In the genomic region with DNA sequence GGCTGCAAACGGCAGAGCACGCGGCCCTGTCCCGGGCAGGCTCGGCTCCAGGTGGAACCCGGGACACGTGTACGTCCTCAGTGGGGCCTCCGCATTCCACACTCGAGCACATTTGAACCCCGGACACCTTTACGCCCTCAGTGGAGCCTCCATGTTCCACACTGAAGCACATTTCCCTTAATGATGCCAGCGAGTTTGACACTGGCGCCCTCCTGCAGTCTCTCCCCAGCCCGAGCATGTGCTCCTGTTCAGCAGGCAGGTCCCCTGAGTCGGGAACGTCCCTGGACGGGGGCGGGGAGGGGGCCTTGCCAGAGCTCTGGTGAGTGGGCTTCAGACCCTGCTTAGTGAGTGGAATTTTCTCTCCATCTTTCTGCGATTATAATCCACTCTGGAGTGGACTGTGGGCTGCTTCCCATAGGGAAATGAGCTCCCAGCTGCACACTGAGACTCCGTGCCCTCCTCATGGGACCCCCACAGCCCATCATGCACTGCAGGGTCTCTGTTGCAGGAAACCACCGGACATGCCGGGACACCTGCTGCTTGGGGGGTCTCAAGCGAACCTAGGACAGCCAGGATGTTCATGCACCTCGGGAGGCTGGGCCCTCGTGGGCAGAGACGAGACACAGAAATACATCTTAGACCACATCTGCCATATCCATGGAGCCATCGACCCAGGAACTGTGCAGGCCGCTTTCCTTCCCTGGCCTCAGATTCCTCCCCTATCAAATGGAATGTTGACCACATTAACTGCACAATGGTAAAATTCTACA, we compare ENCODE assay signal across 22 cellular contexts.
A peak's percentile ranks its signal among the peaks of the same experiment; 100 is the strongest.
DNase-seq lines count a peak whose midpoint lies in the region; ATAC-seq and TF ChIP-seq lines count a peak whose summit lies in the region.
"Had no signal": no experiment of that assay in that cellular context is flagged by ENCODE, and none has a peak within 500 bp of the region (broad histone marks: within the 10 kb centered on the region; RNA-seq: fewer than 3 reads in every experiment).

No MANE protein-coding gene starts in this region.

- H3K27me3 Mint-ChIP-seq in GM23338 (ENCODE audit: insufficient read depth, low read depth, poor library complexity) (peaks cover 14% of the 10 kb centered on the region), endodermal cell (ENCODE audit: insufficient read depth) (peaks cover 12% of the 10 kb centered on the region)
- H3K27me3 Mint-ChIP-seq in activated CD8-positive, alpha-beta memory T cell treated with anti-CD3 and anti-CD28 coated beads, Interleukin-2, amount 10 ng/mL, durations not matched to agents 7 days and 5 days: peaks cover 18% of the 10 kb centered on the region
- peaks cover 5% of the 10 kb centered on the region for H3K27me3 Mint-ChIP-seq in activated T-helper 1 cell treated with anti-CD3 and anti-CD28 coated beads, Interleukin-12 subunit alpha, Interleukin-12 subunit beta, Interleukin-2, Interleukin-4 antibody, amounts not matched to agents 30 ng/mL and 10 ng/mL and 1 ng/mL, durations not matched to agents 14 hours and 24 hours and 36 hours (ENCODE audit: insufficient read depth)

- H3K9ac ChIP-seq in endodermal cell (ENCODE audit: extremely low read depth, low read length, poor library complexity, severe bottlenecking): no peak overlapping the region

- H3K79me2 ChIP-seq in GM23338 (replicated peaks; ENCODE audit: insufficient read depth): no peaks in the 10 kb centered on the region
- no peaks in the 10 kb centered on the region for H3K79me2 ChIP-seq in osteoblast (ENCODE audit: insufficient read depth, low read length)

- H3K4me3 Mint-ChIP-seq in GM23338 (no peak overlapping the region), endodermal cell (no peak overlapping the region)
- H3K4me3 Mint-ChIP-seq in activated CD8-positive, alpha-beta memory T cell treated with anti-CD3 and anti-CD28 coated beads, Interleukin-2, amount 10 ng/mL, durations not matched to agents 7 days and 5 days: no peak overlapping the region
- H3K4me3 Mint-ChIP-seq in activated T-helper 1 cell treated with anti-CD3 and anti-CD28 coated beads, Interleukin-12 subunit alpha, Interleukin-12 subunit beta, Interleukin-2, Interleukin-4 antibody, amounts not matched to agents 30 ng/mL and 10 ng/mL and 1 ng/mL, durations not matched to agents 14 hours and 24 hours and 36 hours: no peak overlapping the region
- H3K4me3 Mint-ChIP-seq: CD8-positive, alpha-beta memory T cell had no signal

- H2AFZ ChIP-seq in GM23338 (peak overlapping the region; percentile 38; the same call in 1 of the 2 replicates), osteoblast (ENCODE audit: low read length) (no peak overlapping the region)

- H3K4me1 ChIP-seq in GM23338 (ENCODE audit: insufficient read depth) (0 out of 2 replicates have a peak, but pooled peaks cover 5% of the 10 kb centered on the region), endodermal cell (ENCODE audit: control insufficient read depth, insufficient read depth, low read length) (no peaks in the 10 kb centered on the region), osteoblast (ENCODE audit: insufficient read depth, low read length) (peaks cover 3% of the 10 kb centered on the region), foreskin keratinocyte (no peaks in the 10 kb centered on the region)

- H3K9me3 ChIP-seq in endodermal cell (ENCODE audit: control insufficient read depth, low read length) (no peaks in the 10 kb centered on the region), osteoblast (ENCODE audit: low read depth, low read length) (no peaks in the 10 kb centered on the region)

- no peaks in the 10 kb centered on the region; the same call in 2 of the 3 replicates for H3K36me3 Mint-ChIP-seq in GM23338 (ENCODE audit: low read depth)
- H3K36me3 Mint-ChIP-seq in activated CD8-positive, alpha-beta memory T cell treated with anti-CD3 and anti-CD28 coated beads, Interleukin-2, amount 10 ng/mL, durations not matched to agents 7 days and 5 days: no peaks in the 10 kb centered on the region
- no peaks in the 10 kb centered on the region for H3K36me3 Mint-ChIP-seq in endodermal cell (ENCODE audit: low read depth)
- H3K36me3 Mint-ChIP-seq in activated T-helper 1 cell treated with anti-CD3 and anti-CD28 coated beads, Interleukin-12 subunit alpha, Interleukin-12 subunit beta, Interleukin-2, Interleukin-4 antibody, amounts not matched to agents 30 ng/mL and 10 ng/mL and 1 ng/mL, durations not matched to agents 14 hours and 24 hours and 36 hours (ENCODE audit: low read depth): no peaks in the 10 kb centered on the region
- H3K36me3 Mint-ChIP-seq: CD8-positive, alpha-beta memory T cell had no signal

- CTCF ChIA-PET in activated CD8-positive, alpha-beta memory T cell treated with anti-CD3 and anti-CD28 coated beads, Interleukin-2, amount 10 ng/mL, durations not matched to agents 7 days and 5 days (lab: Charles Lee): no interaction called here

- H3K4me3 ChIP-seq in GM23338 (no peak overlapping the region), endodermal cell (ENCODE audit: low read length) (no peak overlapping the region), osteoblast (ENCODE audit: insufficient read depth, low read length) (no peak overlapping the region)

- peaks cover 7% of the 10 kb centered on the region for H3K9me3 Mint-ChIP-seq in GM23338
- H3K9me3 Mint-ChIP-seq in activated CD8-positive, alpha-beta memory T cell treated with anti-CD3 and anti-CD28 coated beads, Interleukin-2, amount 10 ng/mL, durations not matched to agents 7 days and 5 days (ENCODE audit: low read depth): no peaks in the 10 kb centered on the region
- no peaks in the 10 kb centered on the region for H3K9me3 Mint-ChIP-seq in endodermal cell
- H3K9me3 Mint-ChIP-seq in activated T-helper 1 cell treated with anti-CD3 and anti-CD28 coated beads, Interleukin-12 subunit alpha, Interleukin-12 subunit beta, Interleukin-2, Interleukin-4 antibody, amounts not matched to agents 30 ng/mL and 10 ng/mL and 1 ng/mL, durations not matched to agents 14 hours and 24 hours and 36 hours: no peaks in the 10 kb centered on the region
- H3K9me3 Mint-ChIP-seq: CD8-positive, alpha-beta memory T cell had no signal

- H3K27ac ChIP-seq in GM23338 (ENCODE audit: low read depth) (no peak overlapping the region), endodermal cell (ENCODE audit: low read depth, low read length) (no peak overlapping the region), osteoblast (ENCODE audit: low read depth, low read length) (no peak overlapping the region), foreskin keratinocyte (no peak overlapping the region)
- H3K27ac ChIP-seq: C4-2B, RWPE1 had no signal

- intact Hi-C loops in activated T-helper 1 cell treated with anti-CD3 and anti-CD28 coated beads, Interleukin-12 subunit alpha, Interleukin-12 subunit beta, Interleukin-2, Interleukin-4 antibody, amounts not matched to agents 30 ng/mL and 10 ng/mL and 1 ng/mL, durations not matched to agents 14 hours and 24 hours and 36 hours (cut with micrococcal nuclease): no loop called here

- no peak for DNase-seq in GM23338 (ENCODE audit: low spot score)
- DNase-seq in activated CD8-positive, alpha-beta memory T cell treated with anti-CD3 and anti-CD28 coated beads, Interleukin-2, amount 10 ng/mL, durations not matched to agents 7 days and 5 days: peak; percentile 21
- DNase-seq in endodermal cell: peak; percentile 35
- DNase-seq in osteoblast (ENCODE audit: insufficient read length, low spot score, missing footprints): peak; percentile 56
- DNase-seq in erythroblast (lab: John Stamatoyannopoulos, UW): no peak
- DNase-seq in foreskin keratinocyte: no peak
- no peak for DNase-seq in Kasumi-1 (lab: John Stamatoyannopoulos, UW)
- no peak for DNase-seq in activated T-helper 1 cell treated with anti-CD3 and anti-CD28 coated beads, Interleukin-12 subunit alpha, Interleukin-12 subunit beta, Interleukin-2, Interleukin-4 antibody, amounts not matched to agents 30 ng/mL and 10 ng/mL and 1 ng/mL, durations not matched to agents 14 hours and 24 hours and 36 hours (ENCODE audit: low spot score)
- DNase-seq: CD8-positive, alpha-beta memory T cell; DMS53; EL; GF-D8; HCEC 1CT; KBM-7; NCI-H1092; NCI-H1436; NCI-H187 treated with DMSO at 0.1 percent for 48 hours; NCI-H2107; NCI-H748 treated with DMSO at 0.1 percent for 48 hours; SIG-M5 had no signal

- H3F3A ChIP-seq in GM23338 (replicated peaks; ENCODE audit: low read depth): no peaks in the 10 kb centered on the region

- H3K4me1 Mint-ChIP-seq in GM23338: peaks cover 32% of the 10 kb centered on the region
- H3K4me1 Mint-ChIP-seq in activated CD8-positive, alpha-beta memory T cell treated with anti-CD3 and anti-CD28 coated beads, Interleukin-2, amount 10 ng/mL, durations not matched to agents 7 days and 5 days: no peaks in the 10 kb centered on the region
- peaks cover 3% of the 10 kb centered on the region for H3K4me1 Mint-ChIP-seq in endodermal cell
- H3K4me1 Mint-ChIP-seq in activated T-helper 1 cell treated with anti-CD3 and anti-CD28 coated beads, Interleukin-12 subunit alpha, Interleukin-12 subunit beta, Interleukin-2, Interleukin-4 antibody, amounts not matched to agents 30 ng/mL and 10 ng/mL and 1 ng/mL, durations not matched to agents 14 hours and 24 hours and 36 hours (ENCODE audit: low read depth): no peaks in the 10 kb centered on the region
- H3K4me1 Mint-ChIP-seq: CD8-positive, alpha-beta memory T cell had no signal

- H3K36me3 ChIP-seq in GM23338 (ENCODE audit: insufficient read depth): no peaks in the 10 kb centered on the region
- no peaks in the 10 kb centered on the region for H3K36me3 ChIP-seq in endodermal cell (ENCODE audit: control insufficient read depth, insufficient read depth, low read length)
- no peaks in the 10 kb centered on the region for H3K36me3 ChIP-seq in osteoblast (ENCODE audit: insufficient read depth, low read length)

- TF ChIP-seq CTCF in GM23338 (conservative IDR thresholded peaks at IDR 0.05; ENCODE audit: low read depth in 2 of 2) (no peak; a peak in 1 of 4 replicates), endodermal cell (conservative IDR thresholded peaks at IDR 0.05) (no peak), osteoblast (IDR thresholded peaks at IDR 0.05; ENCODE audit: extremely low read depth, low read depth, low read length) (no peak), foreskin keratinocyte (conservative IDR thresholded peaks at IDR 0.05) (no peak)

- H3K27ac Mint-ChIP-seq in GM23338: no peak overlapping the region
- H3K27ac Mint-ChIP-seq in activated CD8-positive, alpha-beta memory T cell treated with anti-CD3 and anti-CD28 coated beads, Interleukin-2, amount 10 ng/mL, durations not matched to agents 7 days and 5 days: no peak overlapping the region
- no peak overlapping the region for H3K27ac Mint-ChIP-seq in endodermal cell
- no peak overlapping the region for H3K27ac Mint-ChIP-seq in activated T-helper 1 cell treated with anti-CD3 and anti-CD28 coated beads, Interleukin-12 subunit alpha, Interleukin-12 subunit beta, Interleukin-2, Interleukin-4 antibody, amounts not matched to agents 30 ng/mL and 10 ng/mL and 1 ng/mL, durations not matched to agents 14 hours and 24 hours and 36 hours

- no peaks in the 10 kb centered on the region for H3K9me2 ChIP-seq in GM23338 (ENCODE audit: insufficient read depth)

- 92 to 96% methylated on average over 16 to 29 of the region's 29 CpGs for WGBS in endodermal cell (ENCODE audit: insufficient coverage in 1 of 2, insufficient read length in 1 of 2), 2 experiments

- H4K20me1 ChIP-seq in GM23338 (replicated peaks; ENCODE audit: insufficient read depth) (no peaks in the 10 kb centered on the region), osteoblast (ENCODE audit: insufficient read depth, low read length) (no peaks in the 10 kb centered on the region)

- H3K27me3 ChIP-seq in GM23338 (ENCODE audit: insufficient read depth): peaks cover 5% of the 10 kb centered on the region; the same call in 1 of the 2 replicates
- H3K27me3 ChIP-seq in endodermal cell (ENCODE audit: control insufficient read depth, insufficient read depth, low read length, poor library complexity, severe bottlenecking): no peaks in the 10 kb centered on the region
- peaks cover 27% of the 10 kb centered on the region for H3K27me3 ChIP-seq in osteoblast (ENCODE audit: insufficient read depth, low read length)
- H3K27me3 ChIP-seq in foreskin keratinocyte: no peaks in the 10 kb centered on the region

- ATAC-seq in GM23338 (no peak), foreskin keratinocyte (no peak)
- no peak for ATAC-seq in activated CD8-positive, alpha-beta memory T cell treated with anti-CD3 and anti-CD28 coated beads, Interleukin-2, amount 10 ng/mL, durations not matched to agents 7 days and 5 days

- no peak overlapping the region for H3K4me2 ChIP-seq in GM23338
- H3K4me2 ChIP-seq in osteoblast (ENCODE audit: insufficient read depth, low read length): no peak overlapping the region

- TF ChIP-seq POLR2A in erythroblast (IDR thresholded peaks at IDR 0.05; ENCODE audit: low read length): no peak

Comparison
In these comparisons a context has a peak if more than half of its experiments do, and no peak if none do; other contexts are left out.
1. DNase-seq: peak in activated CD8-positive, alpha-beta memory T cell treated with anti-CD3 and anti-CD28 coated beads, Interleukin-2, amount 10 ng/mL, durations not matched to agents 7 days and 5 days (single experiment), endodermal cell (single experiment) and osteoblast (single experiment); none in GM23338 (single experiment), erythroblast (0 of 2), foreskin keratinocyte (0 of 2), Kasumi-1 (0 of 2) and activated T-helper 1 cell treated with anti-CD3 and anti-CD28 coated beads, Interleukin-12 subunit alpha, Interleukin-12 subunit beta, Interleukin-2, Interleukin-4 antibody, amounts not matched to agents 30 ng/mL and 10 ng/mL and 1 ng/mL, durations not matched to agents 14 hours and 24 hours and 36 hours (single experiment).